Comparison of ENCODE assay signal across 8 cellular contexts in genomic region chr16:2520784-2521577, GRCh38. TPM values are rescaled to one million over a fixed set of nuclear protein-coding genes. Genes with fewer than 3 reads are reported as not detected.
DNase-seq lines count a peak whose midpoint lies in the region; ATAC-seq and TF ChIP-seq lines count a peak whose summit lies in the region.

No MANE protein-coding gene starts in this region.

- peak overlapping the region; percentile 93 for H3K27ac Mint-ChIP-seq in chondrocyte (ENCODE audit: unreplicated experiment)

- peak; percentile 42 for DNase-seq in AG20443 (ENCODE audit: low spot score)
- no peak for DNase-seq in HEK293T (ENCODE audit: extremely low spot score)
- peak; percentile 64 for DNase-seq in T-helper 9 cell
- DNase-seq in chondrocyte (ENCODE audit: low spot score), result no peak
- peak in 1 of 2 donors; percentile 91 for DNase-seq in lower leg skin (ENCODE audit: low spot score in 2 of 2)
- no peak for DNase-seq in NCI-H446 treated with DMSO at 0.1 percent for 48 hours (lab: John Stamatoyannopoulos, UW)

- intact Hi-C loops in lower leg skin (cut with DNase I; ENCODE audit: low total_unique reads), result no loop called here

- CTCF ChIA-PET in HEK293T (lab: Yijun Ruan, JAX), result no interaction called here

- peak overlapping the region; percentile 11 for H3K27ac ChIP-seq in stomach smooth muscle (ENCODE audit: low read length)

- H3K9me3 ChIP-seq in stomach smooth muscle (ENCODE audit: control insufficient read depth in 2 of 2, low read length in 2 of 2), result no peaks in the 10 kb centered on the region

- peaks cover 48% of the 10 kb centered on the region for H3K4me1 ChIP-seq in stomach smooth muscle (ENCODE audit: control insufficient read depth, insufficient read depth, low read length)

- peak overlapping the region; percentile 78 for H3K4me3 Mint-ChIP-seq in chondrocyte (ENCODE audit: unreplicated experiment)

- POLR2A ChIA-PET in HEK293T (lab: Yijun Ruan, JAX), result interaction anchor here (0.9 to 1.8 kb wide), 7 partner anchors 8 to 242 kb away, joined by 3 to 8 read pairs (median 5); partner anchors contain the start of gene CEMP1

- no peak for ATAC-seq in HG02610 (IDR thresholded peaks at IDR 0.05; ENCODE audit: unreplicated experiment)

- H3K4me1 Mint-ChIP-seq in chondrocyte (ENCODE audit: low read depth), result peaks cover 40% of the 10 kb centered on the region

- H3K4me3 ChIP-seq in lower leg skin (ENCODE audit: low read depth, poor library complexity, severe bottlenecking) (peak overlapping the region; percentile 38), stomach smooth muscle (ENCODE audit: low read length in 2 of 2) (peak overlapping the region; percentile 72 to 75)

- TF ChIP-seq CTCF in chondrocyte (IDR thresholded peaks at IDR 0.05), result no peak
- no peak for TF ChIP-seq CTCF in lower leg skin (IDR thresholded peaks at IDR 0.05)

- H3K36me3 ChIP-seq in stomach smooth muscle (ENCODE audit: control insufficient read depth in 2 of 2, insufficient read depth in 2 of 2, low read length in 2 of 2), result peaks cover 9 to 17% of the 10 kb centered on the region in 2 donors

- H3K9me3 Mint-ChIP-seq in chondrocyte (ENCODE audit: low read depth), result no peaks in the 10 kb centered on the region

- H3K27me3 Mint-ChIP-seq in chondrocyte (ENCODE audit: low read depth), result no peaks in the 10 kb centered on the region

- no peak for TF ChIP-seq POLR2A in lower leg skin (IDR thresholded peaks at IDR 0.05)

- peaks cover 12% of the 10 kb centered on the region for H3K36me3 Mint-ChIP-seq in chondrocyte (ENCODE audit: low read depth)

- 16 to 18% methylated on average over 41 to 42 of the region's 42 CpGs for WGBS in lower leg skin, 2 donors

- no peaks in the 10 kb centered on the region for H3K27me3 ChIP-seq in stomach smooth muscle (ENCODE audit: control insufficient read depth in 1 of 2, insufficient read depth in 2 of 2, low read length in 2 of 2)

- peak overlapping the region; percentile 6 to 71 for H3K9ac ChIP-seq in stomach smooth muscle (ENCODE audit: low read length in 2 of 2)

TF ChIP-seq in HEK293T, 16 proteins besides CTCF, POLR2A, EP300 and RAD21:
- no peak for TF ChIP-seq ELF4 (IDR thresholded peaks at IDR 0.05)
- TF ChIP-seq NFRKB (IDR thresholded peaks at IDR 0.05), result no peak
- TF ChIP-seq PKNOX1 (IDR thresholded peaks at IDR 0.05), result peak; percentile 38; the same call in 1 of the 2 replicates

RNA-seq across cellular contexts. Expression of gene AMDHD2, which starts 0.8 kb away (rescaled TPM):
- total RNA-seq in chondrocyte (35.4 to 37.0 TPM (median 36.3 TPM) in 3 replicates), lower leg skin (10 to 100 TPM; 32.9 to 50.3 (median 42.2) TPM)

RNA-seq across cellular contexts. Expression of gene ATP6V0C, which starts 7.2 kb away (rescaled TPM):
- 168 to 200 TPM (median 197 TPM) in 3 replicates for total RNA-seq in chondrocyte
- 100 to 1,000 TPM in 3 of 4 donors, 10 to 100 TPM in 1; 63.1 to 218 (median 126) TPM for total RNA-seq in lower leg skin

RNA-seq across cellular contexts. Expression of gene CEMP1, which starts 10.2 kb away (rescaled TPM):
- not detected in 3 replicates for total RNA-seq in chondrocyte
- 1 to 10 TPM in 2 of 4 donors, under 1 TPM in 2; 0.17 to 5.9 (median 0.83) TPM for total RNA-seq in lower leg skin

RNA-seq across cellular contexts. Expression of gene PDPK1, which starts 16.8 kb away (rescaled TPM):
- total RNA-seq in chondrocyte, result 39.2 to 40.6 TPM (median 39.6 TPM) in 3 replicates
- total RNA-seq in lower leg skin, result 10 to 100 TPM; 35.3 to 40.4 (median 39.0) TPM

RNA-seq across cellular contexts. Expression of gene TBC1D24, which starts 46.1 kb away (rescaled TPM):
- total RNA-seq in chondrocyte (17.9 to 19.6 TPM (median 18.7 TPM) in 3 replicates), lower leg skin (10 to 100 TPM; 12.1 to 19.1 (median 15.3) TPM)

Comparison
In these comparisons a context has a peak if more than half of its experiments do, and no peak if none do; other contexts are left out.
1. DNase-seq: peak in AG20443 (single experiment) and T-helper 9 cell (single experiment); none in HEK293T (single experiment), chondrocyte (single experiment) and NCI-H446 treated with DMSO at 0.1 percent for 48 hours (single experiment).